In genomic region chr5:42499016-42499415, GRCh38 we compare ENCODE assay signal across 36 cellular contexts.
"Had no signal": no experiment of that assay in that cellular context is flagged by ENCODE, and none has a peak within 500 bp of the region (broad histone marks: within the 10 kb centered on the region; RNA-seq: fewer than 3 reads in every experiment).

No MANE protein-coding gene starts in this region.

- H3K4me3 Mint-ChIP-seq: activated naive CD4-positive, alpha-beta T cell treated with anti-CD3 and anti-CD28 coated beads for 36 hours; activated naive CD8-positive, alpha-beta T cell treated with anti-CD3 and anti-CD28 coated beads for 36 hours; activated T-cell treated with anti-CD3 and anti-CD28 coated beads, Interleukin-2, amount 50 U/mL, for 72 hours; immature natural killer cell; natural killer cell; neural progenitor cell; T-helper 2 cell treated with Interferon-gamma antibody and Interleukin-4, amounts not matched to agents 5 μg/mL and 100 μg/mL, for 36 hours had no signal

- H3K27ac ChIP-seq: body of pancreas, cardiac muscle cell, colonic mucosa, epithelial cell of prostate, esophagus squamous epithelium, gastroesophageal sphincter, lower lobe of right lung, neural progenitor cell, skin epidermis, thoracic aorta, upper lobe of left lung had no signal

- H3K9ac ChIP-seq: neural progenitor cell had no signal

- H3K4me1 ChIP-seq: colonic mucosa had no signal

- H3K36me3 ChIP-seq: adrenal gland, cardiac muscle cell, colonic mucosa, esophagus squamous epithelium, gastroesophageal sphincter, lower lobe of right lung, neural progenitor cell, thoracic aorta, upper lobe of left lung had no signal

- DNase-seq: activated CD4-positive, alpha-beta T cell treated with anti-CD3 and anti-CD28 coated beads for 4 hours; activated CD4-positive, alpha-beta T cell treated with anti-CD3 and anti-CD28 coated beads, Interleukin-2, amount 50 U/mL, for 4 hours; activated CD4-positive, CD25-positive, alpha-beta regulatory T cell; activated naive CD4-positive, alpha-beta T cell treated with anti-CD3 and anti-CD28 coated beads for 36 hours; activated naive CD8-positive, alpha-beta T cell treated with anti-CD3 and anti-CD28 coated beads for 36 hours; activated T-cell treated with anti-CD3 and anti-CD28 coated beads for 4 hours; activated T-cell treated with anti-CD3 and anti-CD28 coated beads, Interleukin-2, amount 50 U/mL, for 72 hours; adrenal gland; aorta; body of pancreas; cerebellar nuclear complex; colonic mucosa; effector CD8-positive, alpha-beta T cell; esophagus squamous epithelium; hypothalamus; immature natural killer cell; kidney; left colon; lower lobe of right lung; mesenchymal stem cell; natural killer cell; occipital lobe; right cardiac atrium; stimulated activated CD4-positive, alpha-beta T cell treated with anti-CD3 and anti-CD28 coated beads, Interleukin-12 subunit alpha, Interleukin-12 subunit beta, amount 100 ng/mL, for 4 hours; stimulated activated CD4-positive, alpha-beta T cell treated with anti-CD3 and anti-CD28 coated beads, Interleukin-4, amount 100 ng/mL, for 1 hour; stimulated activated naive CD8-positive, alpha-beta T cell treated with anti-CD3 and anti-CD28 coated beads, Interleukin-15, Interleukin-2, amounts not matched to agents 100 U/mL and 50 U/mL, for 24 hours; T-helper 1 cell had no signal

- H3K4me3 ChIP-seq: adrenal gland, body of pancreas, cardiac muscle cell, colonic mucosa, esophagus squamous epithelium, gastroesophageal sphincter, lower lobe of right lung, neural progenitor cell, skin epidermis, thoracic aorta, upper lobe of left lung had no signal

- H3K27ac Mint-ChIP-seq: activated naive CD4-positive, alpha-beta T cell treated with anti-CD3 and anti-CD28 coated beads for 36 hours; activated naive CD8-positive, alpha-beta T cell treated with anti-CD3 and anti-CD28 coated beads for 36 hours; activated T-cell treated with anti-CD3 and anti-CD28 coated beads, Interleukin-2, amount 50 U/mL, for 72 hours; immature natural killer cell; natural killer cell; neural progenitor cell; T-helper 2 cell treated with Interferon-gamma antibody and Interleukin-4, amounts not matched to agents 5 μg/mL and 100 μg/mL, for 36 hours had no signal

- H3K4me1 Mint-ChIP-seq: activated naive CD8-positive, alpha-beta T cell treated with anti-CD3 and anti-CD28 coated beads for 36 hours; immature natural killer cell; natural killer cell had no signal

- H3K27me3 ChIP-seq: adrenal gland, body of pancreas, cardiac muscle cell, colonic mucosa, esophagus squamous epithelium, gastroesophageal sphincter, neural progenitor cell, upper lobe of left lung had no signal

- FAIRE-seq: endometrium, kidney had no signal

- H3K9me3 ChIP-seq: adrenal gland, body of pancreas, colonic mucosa, esophagus squamous epithelium, gastroesophageal sphincter, lower lobe of right lung, thoracic aorta, upper lobe of left lung had no signal

- ATAC-seq: activated T-cell treated with anti-CD3 and anti-CD28 coated beads, Interleukin-2, amount 50 U/mL, for 72 hours; body of pancreas; gastroesophageal sphincter; left colon; lower lobe of right lung; natural killer cell; stimulated activated naive CD8-positive, alpha-beta T cell treated with anti-CD3 and anti-CD28 coated beads, Interleukin-15, Interleukin-2, amounts not matched to agents 100 U/mL and 50 U/mL, for 24 hours had no signal

- H3K27me3 Mint-ChIP-seq: activated naive CD8-positive, alpha-beta T cell treated with anti-CD3 and anti-CD28 coated beads for 36 hours had no signal

- H3K36me3 Mint-ChIP-seq: activated naive CD8-positive, alpha-beta T cell treated with anti-CD3 and anti-CD28 coated beads for 36 hours; immature natural killer cell; natural killer cell; neural progenitor cell had no signal

- H3K4me2 ChIP-seq: neural progenitor cell had no signal

- H2AFZ ChIP-seq: neural progenitor cell had no signal

- H3K9me3 Mint-ChIP-seq: activated naive CD4-positive, alpha-beta T cell treated with anti-CD3 and anti-CD28 coated beads for 36 hours; activated naive CD8-positive, alpha-beta T cell treated with anti-CD3 and anti-CD28 coated beads for 36 hours; activated T-cell treated with anti-CD3 and anti-CD28 coated beads, Interleukin-2, amount 50 U/mL, for 72 hours; neural progenitor cell; T-helper 2 cell treated with Interferon-gamma antibody and Interleukin-4, amounts not matched to agents 5 μg/mL and 100 μg/mL, for 36 hours had no signal
